In genomic region chr1:99845201-99845600, GRCh38 we compare ENCODE assay signal across 8 cellular contexts. TPM values are rescaled to one million over a fixed set of nuclear protein-coding genes. Genes with fewer than 3 reads are reported as not detected.
A peak's percentile ranks its signal among the peaks of the same experiment; 100 is the strongest.
DNase-seq lines count a peak whose midpoint lies in the region; ATAC-seq and TF ChIP-seq lines count a peak whose summit lies in the region.
"Not testable (repeated sequence)": the region's sequence is repeated elsewhere in the genome, so short reads cannot be mapped to it uniquely, and the experiment has no call there.

No MANE protein-coding gene starts in this region.

- H3K27me3 Mint-ChIP-seq in GM23338 (ENCODE audit: insufficient read depth, low read depth, poor library complexity); WTC11 (ENCODE audit: low read depth); mesothelial cell of epicardium (ENCODE audit: low read depth): not testable (repeated sequence)

- H3K27ac ChIP-seq in GM23338 (ENCODE audit: low read depth), result peak overlapping the region; percentile 29; the same call in 1 of the 2 replicates
- H3K27ac ChIP-seq in psoas muscle, result peak overlapping the region; percentile 64

- not testable (repeated sequence) for H3K4me1 Mint-ChIP-seq in GM23338
- H3K4me1 Mint-ChIP-seq in WTC11 (peaks cover 52% of the 10 kb centered on the region), mesothelial cell of epicardium (peaks cover 36% of the 10 kb centered on the region)

- H3K36me3 Mint-ChIP-seq in GM23338 (ENCODE audit: low read depth); WTC11; mesothelial cell of epicardium: not testable (repeated sequence)

- H3F3A ChIP-seq in GM23338 (replicated peaks; ENCODE audit: low read depth), result not testable (repeated sequence)

- not testable (repeated sequence) for H3K4me1 ChIP-seq in GM23338 (ENCODE audit: insufficient read depth)
- peaks cover 32% of the 10 kb centered on the region for H3K4me1 ChIP-seq in psoas muscle

- intact Hi-C loops in psoas muscle (cut with DNase I), result not testable (repeated sequence)

- H3K36me3 ChIP-seq in GM23338 (ENCODE audit: insufficient read depth); psoas muscle (ENCODE audit: insufficient read depth in 1 of 2, low read depth in 1 of 2): not testable (repeated sequence)

- H4K20me1 ChIP-seq in GM23338 (replicated peaks; ENCODE audit: insufficient read depth), result not testable (repeated sequence)

- H3K9me3 ChIP-seq in psoas muscle, result not testable (repeated sequence)

- 76 to 86% (median 83%) methylated on average over 9 of the region's 9 CpGs for WGBS in psoas muscle, 3 donors

- not testable (repeated sequence) for H3K4me3 Mint-ChIP-seq in GM23338, mesothelial cell of epicardium
- peak overlapping the region; percentile 32 for H3K4me3 Mint-ChIP-seq in WTC11

- POLR2A ChIA-PET in WTC11 (lab: Charles Lee), result not testable (repeated sequence)

- not testable (repeated sequence) for H2AFZ ChIP-seq in GM23338

- H3K79me2 ChIP-seq in GM23338 (replicated peaks; ENCODE audit: insufficient read depth), result not testable (repeated sequence)

- DNase-seq in GM23338 (ENCODE audit: low spot score) (peak; percentile 60), LoVo (ENCODE audit: low spot score) (peak; percentile 29), NCI-H69 (lab: John Stamatoyannopoulos, UW) (peak; percentile 47), NCI-H82 treated with DMSO at 0.1 percent for 48 hours (lab: John Stamatoyannopoulos, UW; ENCODE audit: unreplicated experiment) (peak; percentile 52), WTC11 (ENCODE audit: low spot score) (peak; percentile 51), iPS DF 19.7 (ENCODE audit: low read depth, low spot score) (peak; percentile 2)
- DNase-seq in mesothelial cell of epicardium (ENCODE audit: low spot score in 2 of 2, unreplicated experiment in 2 of 2); psoas muscle: not testable (repeated sequence)

- H3K9me2 ChIP-seq in GM23338 (ENCODE audit: insufficient read depth), result not testable (repeated sequence)

- not testable (repeated sequence) for H3K4me2 ChIP-seq in GM23338

- not testable (repeated sequence) for H3K9me3 Mint-ChIP-seq in GM23338, WTC11, mesothelial cell of epicardium

- not testable (repeated sequence) for TF ChIP-seq CTCF in GM23338 (conservative IDR thresholded peaks at IDR 0.05; ENCODE audit: low read depth in 2 of 2); WTC11 (IDR thresholded peaks at IDR 0.05); mesothelial cell of epicardium (IDR thresholded peaks at IDR 0.05; ENCODE audit: unreplicated experiment); psoas muscle (IDR thresholded peaks at IDR 0.05)

- not testable (repeated sequence) for ATAC-seq in GM23338, WTC11, psoas muscle

- not testable (repeated sequence) for H3K27ac Mint-ChIP-seq in GM23338
- H3K27ac Mint-ChIP-seq in WTC11, result peak overlapping the region; percentile 71; the same call in 1 of the 2 replicates
- peak overlapping the region; percentile 45 for H3K27ac Mint-ChIP-seq in mesothelial cell of epicardium

- not testable (repeated sequence) for H3K27me3 ChIP-seq in GM23338 (ENCODE audit: insufficient read depth); psoas muscle (ENCODE audit: insufficient read depth in 3 of 3, low read length in 2 of 3)

- not testable (repeated sequence) for H3K4me3 ChIP-seq in GM23338, psoas muscle

- CTCF ChIA-PET in WTC11 (lab: Charles Lee), result not testable (repeated sequence)

RNA-seq across cellular contexts. Expression of gene AGL, which starts 5.0 kb away (rescaled TPM):
- 22.9 and 30.6 TPM in 2 replicates for total RNA-seq in GM23338 (2014; rRNA removed; shearing (Covaris generic))
- polyA plus RNA-seq in GM23338 (2016; fragmentation: Nextera tagmentation; extraction: Ambion mirVana), result 11.8 and 13.4 TPM in 2 replicates
- total RNA-seq in WTC11 (2021), result 20.2 to 22.5 TPM (median 21.6 TPM) in 3 replicates
- total RNA-seq in mesothelial cell of epicardium, result 25.0 to 27.1 TPM (median 25.7 TPM) in 3 replicates
- total RNA-seq in psoas muscle, result 100 to 1,000 TPM; 110 to 159 (median 116) TPM
- polyA plus RNA-seq in psoas muscle, result 10 to 100 TPM in 2 of 3 donors, 1 to 10 TPM in 1; 8.4 to 82.7 (median 33.7) TPM
